8 cellular contexts compared by ENCODE assay signal in the genomic region with DNA sequence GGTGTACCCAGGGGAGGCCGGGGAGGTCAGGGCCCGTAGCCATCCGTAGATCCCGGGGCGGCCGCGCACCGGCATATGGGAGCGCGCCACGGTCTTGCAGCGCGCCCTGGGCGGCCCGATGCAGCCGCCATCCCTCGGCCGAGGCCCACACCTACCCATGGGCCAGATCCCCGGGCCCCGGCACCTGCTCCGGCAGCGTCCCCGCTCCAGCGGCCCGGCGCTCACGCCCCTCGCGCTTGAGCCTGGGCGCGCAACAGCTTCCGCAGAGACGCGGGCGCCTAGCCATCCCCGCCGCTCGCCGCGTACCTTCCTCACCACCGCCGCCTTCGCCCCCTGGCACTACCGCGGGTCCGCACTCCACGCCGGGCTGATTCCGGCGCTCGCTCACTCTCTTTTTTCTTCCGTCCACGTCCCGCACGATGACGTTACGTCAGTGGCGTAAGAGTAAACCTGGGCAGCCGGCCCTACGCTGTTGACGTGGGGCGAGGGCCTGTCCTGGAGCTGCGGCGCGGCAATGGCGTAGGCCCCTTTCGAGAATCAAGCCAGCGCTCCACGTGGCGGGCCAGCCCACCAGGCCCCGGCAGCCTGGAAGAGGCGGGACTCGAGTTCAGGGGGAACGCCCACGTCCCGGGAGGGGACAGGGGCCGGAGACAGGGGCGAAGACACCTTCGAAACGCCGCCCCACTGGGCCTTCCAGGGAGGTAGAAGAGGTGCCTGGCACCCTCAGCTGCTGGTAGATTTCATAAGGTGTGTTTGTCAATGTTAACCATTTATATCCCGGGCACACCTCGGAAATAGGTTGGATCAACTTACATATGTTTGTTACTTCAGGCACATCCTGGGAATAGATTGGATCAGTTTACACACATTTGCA. TPM values are rescaled to one million over a fixed set of nuclear protein-coding genes. Genes with fewer than 3 reads are reported as not detected.
DNase-seq lines count a peak whose midpoint lies in the region; ATAC-seq and TF ChIP-seq lines count a peak whose summit lies in the region.

A gene (minus strand): TSS at position 421 of the 874 bp plus-strand sequence. CDS start 3,334 bp downstream, outside the sequence.

- ATAC-seq in foreskin keratinocyte, result peak; percentile 91

- H3K36me3 ChIP-seq in SJCRH30 (peaks cover 13% of the 10 kb centered on the region; the same call in 1 of the 2 replicates), neuron (ENCODE audit: insufficient read depth, low read length) (peaks cover 17% of the 10 kb centered on the region)

- peak within 1 kb of the TSS; percentile 48 for H3K27ac ChIP-seq in SJCRH30
- peak within 1 kb of the TSS; percentile 46 for H3K27ac ChIP-seq in foreskin keratinocyte

- DNase-seq in G401 (ENCODE audit: low spot score), result peak; percentile 91
- peak; percentile 87 for DNase-seq in H4 (ENCODE audit: low spot score)
- DNase-seq in LNCaP clone FGC (ENCODE audit: low read depth), result peak; percentile 71
- peak; percentile 87 to 91 for DNase-seq in SJCRH30
- peak; percentile 92 for DNase-seq in activated gamma-delta T cell treated with Interleukin-2 at 50 U/mL for 16 hours
- DNase-seq in foreskin keratinocyte, result peak; percentile 57 to 79
- peak; percentile 84 for DNase-seq in stromal cell of bone marrow (ENCODE audit: low read depth)

- TF ChIP-seq CTCF in LNCaP clone FGC (IDR thresholded peaks at IDR 0.05; ENCODE audit: control insufficient read depth, extremely low read depth, insufficient read depth) (no peak), foreskin keratinocyte (conservative IDR thresholded peaks at IDR 0.05) (no peak)

- in situ Hi-C loops in G401 (cut with HindIII; ENCODE audit: low sequenced_read_pairs), result no loop called here

- H3K4me3 ChIP-seq in LNCaP clone FGC (ENCODE audit: low read depth, low read length) (peak within 1 kb of the TSS; percentile 87), SJCRH30 (peak within 1 kb of the TSS; percentile 83), neuron (ENCODE audit: low read length) (peak within 1 kb of the TSS; percentile 83)

- H3K4me1 ChIP-seq in SJCRH30, result peaks cover 8% of the 10 kb centered on the region; the same call in 1 of the 2 replicates
- peaks cover 6% of the 10 kb centered on the region for H3K4me1 ChIP-seq in foreskin keratinocyte
- peaks cover 8% of the 10 kb centered on the region for H3K4me1 ChIP-seq in neuron (ENCODE audit: insufficient read depth, low read length)

- H2AFZ ChIP-seq in neuron (ENCODE audit: low read depth, low read length), result peak within 1 kb of the TSS; percentile 76

- H3K27me3 ChIP-seq in SJCRH30, result no peaks in the 10 kb centered on the region
- H3K27me3 ChIP-seq in foreskin keratinocyte, result no peaks in the 10 kb centered on the region
- H3K27me3 ChIP-seq in neuron (ENCODE audit: insufficient read depth, low read length), result no peaks in the 10 kb centered on the region

- H3K9me3 ChIP-seq in SJCRH30 (replicated peaks), result no peaks in the 10 kb centered on the region
- H3K9me3 ChIP-seq in neuron (ENCODE audit: low read length), result peaks cover 5% of the 10 kb centered on the region

RNA-seq across cellular contexts. Expression of the gene that starts here (rescaled TPM):
- total RNA-seq in G401 (2014; rRNA removed; shearing (Covaris generic)), result 151 and 164 TPM in 2 replicates
- 78.3 and 80.4 TPM in 2 replicates for total RNA-seq in H4 (2014; rRNA removed; shearing (Covaris generic))
- total RNA-seq in SJCRH30 (2014; rRNA removed; shearing (Covaris generic)), result 85.1 and 85.2 TPM in 2 replicates
- 59.5 and 61.0 TPM in 2 replicates for total RNA-seq in foreskin keratinocyte
- polyA plus RNA-seq in foreskin keratinocyte, result 24.9 and 29.9 TPM in 2 replicates

Comparison
In these comparisons a context has a peak if more than half of its experiments do, and no peak if none do; other contexts are left out.
1. Peak in every context shown above with its lines: DNase-seq, ATAC-seq, H3K4me3 ChIP-seq and H3K27ac ChIP-seq.